8 cellular contexts compared by ENCODE assay signal in genomic region chrX:13652256-13653021, GRCh38. TPM values are rescaled to one million over a fixed set of nuclear protein-coding genes. Genes with fewer than 3 reads are reported as not detected.
A peak's percentile ranks its signal among the peaks of the same experiment; 100 is the strongest.
DNase-seq lines count a peak whose midpoint lies in the region; ATAC-seq and TF ChIP-seq lines count a peak whose summit lies in the region.

No MANE protein-coding gene starts in this region.

- H3K27ac ChIP-seq in OCI-LY3 (ENCODE audit: low read length): peak overlapping the region; percentile 68
- H3K27ac ChIP-seq in duodenal mucosa (ENCODE audit: low read depth, low read length): peak overlapping the region; percentile 73
- H3K27ac ChIP-seq in neural cell (ENCODE audit: low read length): no peak overlapping the region

- no peaks in the 10 kb centered on the region for H3F3A ChIP-seq in neural cell (ENCODE audit: insufficient read depth, low read length, poor library complexity, severe bottlenecking)

- no peaks in the 10 kb centered on the region for H3K9me3 ChIP-seq in OCI-LY3 (ENCODE audit: insufficient read depth, low read length)
- no peaks in the 10 kb centered on the region for H3K9me3 ChIP-seq in duodenal mucosa (ENCODE audit: control insufficient read depth in 1 of 2, low read length in 2 of 2)
- H3K9me3 ChIP-seq in neural cell (ENCODE audit: low read length): no peaks in the 10 kb centered on the region

- H2AFZ ChIP-seq in OCI-LY3 (ENCODE audit: low read depth, low read length) (peak overlapping the region; percentile 72), neural cell (ENCODE audit: low read depth, low read length) (peak overlapping the region; percentile 65)

- no peaks in the 10 kb centered on the region for H3K9me2 ChIP-seq in neural cell (ENCODE audit: insufficient read depth, low read length)

- H3K9ac ChIP-seq in OCI-LY3 (ENCODE audit: low read length) (peak overlapping the region; percentile 68), duodenal mucosa (ENCODE audit: low read depth in 1 of 2, low read length in 2 of 2) (peak overlapping the region; percentile 72 to 75), neural cell (ENCODE audit: low read length) (peak overlapping the region; percentile 20)

- peaks cover 10% of the 10 kb centered on the region for H3K79me2 ChIP-seq in OCI-LY3 (ENCODE audit: low read length)
- no peaks in the 10 kb centered on the region for H3K79me2 ChIP-seq in neural cell (replicated peaks; ENCODE audit: insufficient read depth, low read length)

- DNase-seq in A172 (ENCODE audit: low spot score) (peak; percentile 95), medulla oblongata (ENCODE audit: extremely low spot score) (no peak), NCI-H524 (lab: John Stamatoyannopoulos, UW) (no peak), NCI-H187 (lab: John Stamatoyannopoulos, UW) (no peak)

- H3K27me3 ChIP-seq in OCI-LY3 (ENCODE audit: low read depth, low read length): no peaks in the 10 kb centered on the region
- H3K27me3 ChIP-seq in duodenal mucosa (ENCODE audit: control insufficient read depth in 1 of 2, insufficient read depth in 2 of 2, low read length in 2 of 2): no peaks in the 10 kb centered on the region
- H3K27me3 ChIP-seq in neural cell (ENCODE audit: insufficient read depth, low read depth, low read length): no peaks in the 10 kb centered on the region

- H3K4me1 ChIP-seq in OCI-LY3 (ENCODE audit: low read length) (peaks cover 9% of the 10 kb centered on the region), duodenal mucosa (ENCODE audit: control insufficient read depth in 1 of 2, insufficient read depth in 2 of 2, low read length in 2 of 2) (peaks cover 11 to 15% of the 10 kb centered on the region in 2 donors)

- H4K20me1 ChIP-seq in OCI-LY3 (ENCODE audit: insufficient read depth, low read length) (no peaks in the 10 kb centered on the region), neural cell (ENCODE audit: insufficient read depth) (no peaks in the 10 kb centered on the region)

- H3K4me2 ChIP-seq in OCI-LY3 (ENCODE audit: low read length) (peak overlapping the region; percentile 94), neural cell (ENCODE audit: low read length) (peak overlapping the region; percentile 30)

- H3K4me3 ChIP-seq in OCI-LY3 (ENCODE audit: low read length): peak overlapping the region; percentile 91
- peak overlapping the region; percentile 56 to 75 for H3K4me3 ChIP-seq in duodenal mucosa (ENCODE audit: low read depth in 1 of 2, low read length in 2 of 2)
- H3K4me3 ChIP-seq in neural cell (ENCODE audit: low read length): peak overlapping the region; percentile 80

- no peak for TF ChIP-seq EP300 in neural cell (conservative IDR thresholded peaks at IDR 0.05; ENCODE audit: poor library complexity, severe bottlenecking)

- H3K36me3 ChIP-seq in OCI-LY3 (replicated peaks; ENCODE audit: low read depth, low read length) (no peaks in the 10 kb centered on the region), duodenal mucosa (ENCODE audit: control insufficient read depth in 1 of 2, insufficient read depth in 2 of 2, low read length in 2 of 2) (peaks cover 0 to 7% of the 10 kb centered on the region in 2 donors), neural cell (ENCODE audit: insufficient read depth, low read length) (no peaks in the 10 kb centered on the region)

- ATAC-seq in GM18870 (IDR thresholded peaks at IDR 0.05; ENCODE audit: unreplicated experiment): peak; percentile 3

- TF ChIP-seq CTCF in OCI-LY3 (IDR thresholded peaks at IDR 0.05; ENCODE audit: low read depth, low read length): no peak
- TF ChIP-seq CTCF in neural cell (IDR thresholded peaks at IDR 0.05; ENCODE audit: poor library complexity, severe bottlenecking): no peak

- TF ChIP-seq RAD21 in neural cell (conservative IDR thresholded peaks at IDR 0.05): no peak

TF ChIP-seq in neural cell, 6 proteins besides CTCF, POLR2A, EP300 and RAD21:
- TF ChIP-seq TAF1 (IDR thresholded peaks at IDR 0.05; ENCODE audit: low read depth) (no peak), SMC3 (conservative IDR thresholded peaks at IDR 0.05; ENCODE audit: poor library complexity) (no peak), EZH2 (IDR thresholded peaks at IDR 0.05; ENCODE audit: borderline replicate concordance, insufficient read depth, low read length, poor library complexity, severe bottlenecking) (no peak), POLR2AphosphoS5 (IDR thresholded peaks at IDR 0.05) (no peak), REST (IDR thresholded peaks at IDR 0.05; ENCODE audit: borderline replicate concordance) (no peak), MXI1 (conservative IDR thresholded peaks at IDR 0.05; ENCODE audit: poor library complexity, severe bottlenecking) (no peak)

RNA-seq across cellular contexts. Expression of gene TCEANC, which starts 0.5 kb away (rescaled TPM):
- 3.0 and 5.6 TPM in 2 replicates for total RNA-seq in A172 (2014; rRNA removed; shearing (Covaris generic))
- polyA plus RNA-seq in neural cell: 5.0 and 5.3 TPM in 2 replicates
- polyA minus RNA-seq in neural cell: 15.3 and 18.7 TPM in 2 replicates

RNA-seq across cellular contexts. Expression of gene RAB9A, which starts 36.5 kb away (rescaled TPM):
- 61.3 and 68.4 TPM in 2 replicates for total RNA-seq in A172 (2014; rRNA removed; shearing (Covaris generic))
- 26.9 and 30.6 TPM in 2 replicates for polyA plus RNA-seq in neural cell
- polyA minus RNA-seq in neural cell: 18.2 and 19.0 TPM in 2 replicates

Comparison
In these comparisons a context has a peak if more than half of its experiments do, and no peak if none do; other contexts are left out.
1. H3K9ac ChIP-seq: peak in every context shown above with its lines; median percentile 74 in duodenal mucosa; 68 in OCI-LY3; 20 in neural cell.